ENCODE assay signal across 15 cellular contexts in the genomic region with DNA sequence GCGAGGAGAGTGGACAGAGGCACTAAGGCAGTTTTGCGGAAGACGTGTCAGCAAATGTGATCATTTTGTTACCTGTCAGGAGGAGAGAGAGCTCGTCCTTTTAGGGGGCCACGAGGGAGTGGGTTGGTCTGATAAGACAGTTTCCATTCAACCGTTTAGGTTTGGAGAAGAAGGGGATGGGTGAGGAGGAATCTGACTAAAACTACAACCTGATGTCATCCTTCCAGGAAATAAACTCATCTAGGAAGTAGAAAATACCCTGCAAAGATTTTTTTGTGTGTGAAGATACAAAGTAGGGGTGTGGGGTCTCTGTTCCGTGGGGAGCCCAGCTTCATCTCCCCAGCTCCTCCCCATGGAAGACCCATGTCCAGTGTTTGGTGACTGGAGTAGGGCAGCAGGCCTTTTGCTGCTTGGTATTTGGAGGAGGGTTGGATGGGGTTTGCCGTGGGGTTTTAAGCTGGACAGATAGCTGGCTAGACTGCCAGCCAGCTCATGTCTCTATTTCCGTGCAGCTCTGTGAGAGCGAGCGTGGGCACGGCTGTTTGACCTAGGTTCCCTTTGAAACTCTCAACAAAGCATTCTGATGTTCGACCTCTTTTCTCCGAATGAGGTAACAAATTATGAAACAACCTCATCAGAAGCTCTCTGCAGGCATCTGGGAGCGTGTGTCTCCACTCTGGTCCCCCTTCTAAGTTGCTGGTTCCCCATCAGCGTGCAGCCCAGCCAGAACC.
"Had no signal": no experiment of that assay in that cellular context is flagged by ENCODE, and none has a peak within 500 bp of the region (broad histone marks: within the 10 kb centered on the region; RNA-seq: fewer than 3 reads in every experiment).

No MANE protein-coding gene starts in this region.

- H3K4me3 Mint-ChIP-seq: activated B cell treated with CpG ODN at 0.5 μM for 24 hours; naive thymus-derived CD8-positive, alpha-beta T cell; stimulated activated naive CD8-positive, alpha-beta T cell treated with anti-CD3 and anti-CD28 coated beads, Interleukin-15, Interleukin-2, amounts not matched to agents 100 ng/mL and 50 ng/mL, for 24 hours had no signal

- H3K4me3 ChIP-seq: dorsolateral prefrontal cortex, esophagus muscularis mucosa, lower lobe of right lung, testis had no signal

- H3K36me3 ChIP-seq: esophagus muscularis mucosa, lower lobe of right lung had no signal

- H3K9me3 ChIP-seq: esophagus muscularis mucosa, lower lobe of right lung, testis had no signal

- H3K27me3 ChIP-seq: dorsolateral prefrontal cortex, esophagus muscularis mucosa, testis had no signal

- DNase-seq: activated B cell treated with CpG ODN at 0.5 μM for 24 hours; activated CD8-positive, alpha-beta memory T cell treated with anti-CD3 and anti-CD28 coated beads, Interleukin-2, amount 50 U/mL, for 48 hours; activated effector memory CD4-positive, alpha-beta T cell treated with anti-CD3 and anti-CD28 coated beads, Interleukin-2, amount 50 U/mL, for 16 hours; dorsolateral prefrontal cortex; glutamatergic neuron; immature natural killer cell; lower lobe of right lung; naive thymus-derived CD8-positive, alpha-beta T cell; stimulated activated CD4-positive, alpha-beta T cell treated with anti-CD3 and anti-CD28 coated beads, Interleukin-12 subunit alpha, Interleukin-12 subunit beta, amount 100 ng/mL, for 4 hours; testis had no signal

- H3K4me1 Mint-ChIP-seq: activated B cell treated with CpG ODN at 0.5 μM for 24 hours had no signal

- ATAC-seq: lower lobe of right lung; naive thymus-derived CD8-positive, alpha-beta T cell; sciatic nerve; SK-N-SH treated with all-trans-retinoic acid at 6 μM for 48 hours had no signal

- H3K27ac Mint-ChIP-seq: activated B cell treated with CpG ODN at 0.5 μM for 24 hours; stimulated activated naive CD8-positive, alpha-beta T cell treated with anti-CD3 and anti-CD28 coated beads, Interleukin-15, Interleukin-2, amounts not matched to agents 100 ng/mL and 50 ng/mL, for 24 hours had no signal

- H3K9me3 Mint-ChIP-seq: activated B cell treated with CpG ODN at 0.5 μM for 24 hours; activated naive CD4-positive, alpha-beta T cell treated with anti-CD3 and anti-CD28 coated beads, Interleukin-2, amount 50 U/mL, for 72 hours; immature natural killer cell; naive thymus-derived CD8-positive, alpha-beta T cell; stimulated activated naive CD8-positive, alpha-beta T cell treated with anti-CD3 and anti-CD28 coated beads, Interleukin-15, Interleukin-2, amounts not matched to agents 100 ng/mL and 50 ng/mL, for 24 hours had no signal

- H3K27ac ChIP-seq: dorsolateral prefrontal cortex, esophagus muscularis mucosa, lower lobe of right lung, testis had no signal

- H3K27me3 Mint-ChIP-seq: activated B cell treated with CpG ODN at 0.5 μM for 24 hours; naive thymus-derived CD8-positive, alpha-beta T cell; stimulated activated naive CD8-positive, alpha-beta T cell treated with anti-CD3 and anti-CD28 coated beads, Interleukin-15, Interleukin-2, amounts not matched to agents 100 ng/mL and 50 ng/mL, for 24 hours had no signal
